Comparison of ENCODE assay signal across 7 cellular contexts in genomic region chr9:136901516-136902258, GRCh38. TPM values are rescaled to one million over a fixed set of nuclear protein-coding genes. Genes with fewer than 3 reads are reported as not detected.
A peak's percentile ranks its signal among the peaks of the same experiment; 100 is the strongest.
DNase-seq lines count a peak whose midpoint lies in the region; ATAC-seq and TF ChIP-seq lines count a peak whose summit lies in the region.

No MANE protein-coding gene starts in this region.

- peaks cover 35% of the 10 kb centered on the region for H3K4me1 Mint-ChIP-seq in activated CD8-positive, alpha-beta T cell treated with anti-CD3 and anti-CD28 coated beads, Interleukin-2, amount 10 ng/mL, durations not matched to agents 7 days and 5 days (ENCODE audit: low read depth)

- intact Hi-C loops in sciatic nerve (cut with DNase I) = no loop called here
- intact Hi-C loops in A673 (cut with micrococcal nuclease; ENCODE audit: unreplicated experiment) = no loop called here

- no peak overlapping the region for H3K27ac ChIP-seq in A673 (ENCODE audit: low read depth, low read length, poor library complexity, severe bottlenecking)

- no peaks in the 10 kb centered on the region for H3K9me3 ChIP-seq in A673 (ENCODE audit: low read depth, low read length, poor library complexity, severe bottlenecking)

- peak; percentile 85 for DNase-seq in GM19240 (ENCODE audit: insufficient read length, low spot score)
- DNase-seq in activated CD8-positive, alpha-beta T cell treated with anti-CD3 and anti-CD28 coated beads, Interleukin-2, amount 10 ng/mL, durations not matched to agents 7 days and 5 days = peak; percentile 63
- peak; percentile 75 for DNase-seq in epithelial cell of proximal tubule (ENCODE audit: low read depth)
- DNase-seq in sciatic nerve (ENCODE audit: low spot score) = no peak
- no peak for DNase-seq in A673 (ENCODE audit: low spot score)
- DNase-seq in NCI-H1048 (lab: John Stamatoyannopoulos, UW) = no peak

- H3K27me3 ChIP-seq in A673 (replicated peaks; ENCODE audit: insufficient read depth, low read depth, low read length, poor library complexity) = no peaks in the 10 kb centered on the region

- POLR2A ChIA-PET in activated CD8-positive, alpha-beta T cell treated with anti-CD3 and anti-CD28 coated beads, Interleukin-2, amount 10 ng/mL, durations not matched to agents 7 days and 5 days (lab: Charles Lee) = interaction anchor here (0.9 to 3.2 kb wide), 13 partner anchors 11 to 717 kb away, joined by 3 to 28 read pairs (median 5); partner anchors contain the start of genes EHMT1, PAXX, RABL6 and TRAF2
- POLR2A ChIA-PET in A673 (lab: Charles Lee; ENCODE audit: low non-redundant PET) = no interaction called here

- H3K4me3 ChIP-seq in epithelial cell of proximal tubule (ENCODE audit: low read depth, low read length) = peak overlapping the region; percentile 38
- no peak overlapping the region for H3K4me3 ChIP-seq in A673 (ENCODE audit: low read depth, low read length, poor library complexity, severe bottlenecking)

- peak overlapping the region; percentile 46 for H3K4me3 Mint-ChIP-seq in activated CD8-positive, alpha-beta T cell treated with anti-CD3 and anti-CD28 coated beads, Interleukin-2, amount 10 ng/mL, durations not matched to agents 7 days and 5 days

- no peaks in the 10 kb centered on the region for H3K4me1 ChIP-seq in A673 (ENCODE audit: insufficient read depth, low read length, poor library complexity, severe bottlenecking)

- peak overlapping the region; percentile 83 for H3K27ac Mint-ChIP-seq in activated CD8-positive, alpha-beta T cell treated with anti-CD3 and anti-CD28 coated beads, Interleukin-2, amount 10 ng/mL, durations not matched to agents 7 days and 5 days

- ATAC-seq in HG03565 (IDR thresholded peaks at IDR 0.05; ENCODE audit: unreplicated experiment) = peak; percentile 46
- ATAC-seq in activated CD8-positive, alpha-beta T cell treated with anti-CD3 and anti-CD28 coated beads, Interleukin-2, amount 10 ng/mL, durations not matched to agents 7 days and 5 days = peak; percentile 41
- peak; percentile 63 for ATAC-seq in sciatic nerve

- no TSS peak for BruUV-seq in A673 (replicated peaks; lab: Mats Ljungman, UMichigan)

- CTCF ChIA-PET in activated CD8-positive, alpha-beta T cell treated with anti-CD3 and anti-CD28 coated beads, Interleukin-2, amount 10 ng/mL, durations not matched to agents 7 days and 5 days (lab: Charles Lee) = interaction anchor here (0.9 to 3.1 kb wide), 9 partner anchors 8 to 166 kb away, joined by 3 to 14 read pairs (median 4); partner anchors contain the start of genes AJM1 and TRAF2
- CTCF ChIA-PET in A673 (lab: Charles Lee) = no interaction called here

- H3K9me3 Mint-ChIP-seq in activated CD8-positive, alpha-beta T cell treated with anti-CD3 and anti-CD28 coated beads, Interleukin-2, amount 10 ng/mL, durations not matched to agents 7 days and 5 days (ENCODE audit: insufficient read depth) = no peaks in the 10 kb centered on the region

- TF ChIP-seq CTCF in epithelial cell of proximal tubule (conservative IDR thresholded peaks at IDR 0.05; ENCODE audit: low read depth, low read length) = no peak
- no peak for TF ChIP-seq CTCF in A673 (conservative IDR thresholded peaks at IDR 0.05; ENCODE audit: low read depth, low read length)

- H3K36me3 ChIP-seq in A673 (ENCODE audit: insufficient read depth, low read length, poor library complexity, severe bottlenecking) = peaks cover 47% of the 10 kb centered on the region

- peaks cover 48% of the 10 kb centered on the region for H3K36me3 Mint-ChIP-seq in activated CD8-positive, alpha-beta T cell treated with anti-CD3 and anti-CD28 coated beads, Interleukin-2, amount 10 ng/mL, durations not matched to agents 7 days and 5 days (ENCODE audit: low read depth)

- no peaks in the 10 kb centered on the region for H3K27me3 Mint-ChIP-seq in activated CD8-positive, alpha-beta T cell treated with anti-CD3 and anti-CD28 coated beads, Interleukin-2, amount 10 ng/mL, durations not matched to agents 7 days and 5 days (ENCODE audit: low read depth)

RNA-seq across cellular contexts. Expression of gene TRAF2, which starts 15.4 kb away (rescaled TPM):
- 10 to 100 TPM; 48.5 to 57.2 TPM for total RNA-seq in activated CD8-positive, alpha-beta T cell treated with anti-CD3 and anti-CD28 coated beads, Interleukin-2, amount 10 ng/mL, durations not matched to agents 7 days and 5 days
- total RNA-seq in epithelial cell of proximal tubule = 21.0 and 26.1 TPM in 2 replicates
- total RNA-seq in sciatic nerve = 17.0 TPM
- 29.2 and 33.2 TPM in 2 replicates for total RNA-seq in A673 (2021)

RNA-seq across cellular contexts. Expression of gene EDF1, which starts 35.6 kb away (rescaled TPM):
- total RNA-seq in activated CD8-positive, alpha-beta T cell treated with anti-CD3 and anti-CD28 coated beads, Interleukin-2, amount 10 ng/mL, durations not matched to agents 7 days and 5 days = 100 to 1,000 TPM; 279 to 310 TPM
- 403 and 419 TPM in 2 replicates for total RNA-seq in epithelial cell of proximal tubule
- total RNA-seq in sciatic nerve = 201 TPM
- total RNA-seq in A673 (2021) = 321 and 330 TPM in 2 replicates

RNA-seq across cellular contexts. Expression of gene FBXW5, which starts 42.9 kb away (rescaled TPM):
- total RNA-seq in activated CD8-positive, alpha-beta T cell treated with anti-CD3 and anti-CD28 coated beads, Interleukin-2, amount 10 ng/mL, durations not matched to agents 7 days and 5 days = 100 to 1,000 TPM; 103 to 104 TPM
- total RNA-seq in epithelial cell of proximal tubule = 124 and 149 TPM in 2 replicates
- 59.9 TPM for total RNA-seq in sciatic nerve
- total RNA-seq in A673 (2021) = 76.7 and 81.8 TPM in 2 replicates

RNA-seq across cellular contexts. Expression of gene C8G, which starts 43.4 kb away (rescaled TPM):
- 1 to 10 TPM; 1.4 to 1.5 TPM for total RNA-seq in activated CD8-positive, alpha-beta T cell treated with anti-CD3 and anti-CD28 coated beads, Interleukin-2, amount 10 ng/mL, durations not matched to agents 7 days and 5 days
- total RNA-seq in epithelial cell of proximal tubule (not detected in 2 replicates), sciatic nerve (not detected), A673 (2021) (0.74 and 0.75 TPM in 2 replicates)

RNA-seq across cellular contexts. Expression of gene MAMDC4, which starts 49.5 kb away (rescaled TPM):
- 10 to 100 TPM; 14.7 to 15.8 TPM for total RNA-seq in activated CD8-positive, alpha-beta T cell treated with anti-CD3 and anti-CD28 coated beads, Interleukin-2, amount 10 ng/mL, durations not matched to agents 7 days and 5 days
- total RNA-seq in epithelial cell of proximal tubule = 1.2 and 4.8 TPM in 2 replicates
- total RNA-seq in sciatic nerve = 3.0 TPM
- 7.9 and 10.1 TPM in 2 replicates for total RNA-seq in A673 (2021)

Comparison
In these comparisons a context has a peak if more than half of its experiments do, and no peak if none do; other contexts are left out.
1. DNase-seq: peak in GM19240 (single experiment), activated CD8-positive, alpha-beta T cell treated with anti-CD3 and anti-CD28 coated beads, Interleukin-2, amount 10 ng/mL, durations not matched to agents 7 days and 5 days (single experiment) and epithelial cell of proximal tubule (single experiment); none in sciatic nerve (single experiment), A673 (single experiment) and NCI-H1048 (single experiment).
2. Peak in every context shown above with its lines, with median percentiles within 50 percentile points of each other: ATAC-seq.